1 cellular context compared by ENCODE assay signal in genomic region chr2:64582774-64583340, GRCh38.
A peak's percentile ranks its signal among the peaks of the same experiment; 100 is the strongest.
TF ChIP-seq lines count a peak whose summit lies in the region.

No MANE protein-coding gene starts in this region.

TF ChIP-seq in GM12878, 131 proteins besides CTCF, POLR2A, EP300 and RAD21 (continued from another document):
- TF ChIP-seq, protein P1, sequence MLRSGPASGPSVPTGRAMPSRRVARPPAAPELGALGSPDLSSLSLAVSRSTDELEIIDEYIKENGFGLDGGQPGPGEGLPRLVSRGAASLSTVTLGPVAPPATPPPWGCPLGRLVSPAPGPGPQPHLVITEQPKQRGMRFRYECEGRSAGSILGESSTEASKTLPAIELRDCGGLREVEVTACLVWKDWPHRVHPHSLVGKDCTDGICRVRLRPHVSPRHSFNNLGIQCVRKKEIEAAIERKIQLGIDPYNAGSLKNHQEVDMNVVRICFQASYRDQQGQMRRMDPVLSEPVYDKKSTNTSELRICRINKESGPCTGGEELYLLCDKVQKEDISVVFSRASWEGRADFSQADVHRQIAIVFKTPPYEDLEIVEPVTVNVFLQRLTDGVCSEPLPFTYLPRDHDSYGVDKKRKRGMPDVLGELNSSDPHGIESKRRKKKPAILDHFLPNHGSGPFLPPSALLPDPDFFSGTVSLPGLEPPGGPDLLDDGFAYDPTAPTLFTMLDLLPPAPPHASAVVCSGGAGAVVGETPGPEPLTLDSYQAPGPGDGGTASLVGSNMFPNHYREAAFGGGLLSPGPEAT (IDR thresholded peaks at IDR 0.05; ENCODE audit: low read depth), result peak; percentile 33; the same call in 1 of the 2 replicates
- TF ChIP-seq GABPA (IDR thresholded peaks at IDR 0.05; ENCODE audit: low read depth) (0 out of 2 replicates have a peak, but pooled peaks have one; percentile 36), BMI1 (IDR thresholded peaks at IDR 0.05; ENCODE audit: borderline replicate concordance) (0 out of 2 replicates have a peak, but pooled peaks have one; percentile 55), SUPT20H (IDR thresholded peaks at IDR 0.05; ENCODE audit: borderline replicate concordance, control insufficient read depth, low read depth, low read length) (no peak), MEF2A (IDR thresholded peaks at IDR 0.05; ENCODE audit: insufficient read depth, low read depth, low read length) (peak; percentile 91), EZH2 (IDR thresholded peaks at IDR 0.05; ENCODE audit: borderline replicate concordance, control insufficient read depth, low read depth, low read length) (no peak), ATF7 (IDR thresholded peaks at IDR 0.05; ENCODE audit: low read depth) (peak; percentile 69), CREM (IDR thresholded peaks at IDR 0.05; ENCODE audit: low read depth) (peak; percentile 56; the same call in 1 of the 2 replicates), CREB1 (IDR thresholded peaks at IDR 0.05; ENCODE audit: low read depth) (no peak), BCL11A (IDR thresholded peaks at IDR 0.05; ENCODE audit: low read depth, low read length) (peak; percentile 87), ZNF217 (IDR thresholded peaks at IDR 0.05) (peak; percentile 50; the same call in 1 of the 2 replicates), MTA2 (IDR thresholded peaks at IDR 0.05; ENCODE audit: low read depth) (peak; percentile 98), TAF1 (IDR thresholded peaks at IDR 0.05; ENCODE audit: borderline replicate concordance, low read depth, low read length) (no peak), JUNB (IDR thresholded peaks at IDR 0.05) (peak; percentile 84), TBL1XR1 (IDR thresholded peaks at IDR 0.05; ENCODE audit: low read depth, low read length) (0 out of 2 replicates have a peak, but pooled peaks have one; percentile 23), MXI1 (IDR thresholded peaks at IDR 0.05; ENCODE audit: low read depth, low read length) (peak; percentile 68; the same call in 1 of the 2 replicates), TCF3 (IDR thresholded peaks at IDR 0.05; ENCODE audit: borderline replicate concordance, insufficient read depth, low read depth, low read length) (0 out of 2 replicates have a peak, but pooled peaks have one; percentile 47), KLF5 (IDR thresholded peaks at IDR 0.05; ENCODE audit: partially characterized antibody) (no peak), FOXM1 (IDR thresholded peaks at IDR 0.05; ENCODE audit: low read depth, low read length) (peak; percentile 78; the same call in 1 of the 2 replicates), TCF12 (IDR thresholded peaks at IDR 0.05; ENCODE audit: low read depth, low read length) (peak; percentile 88), NBN (IDR thresholded peaks at IDR 0.05) (peak; percentile 31; the same call in 1 of the 2 replicates), DPF2 (IDR thresholded peaks at IDR 0.05) (peak; percentile 80), IKZF1 (conservative IDR thresholded peaks at IDR 0.05) (peak; percentile 52; the same call in 1 of the 2 replicates), CBFB (IDR thresholded peaks at IDR 0.05; ENCODE audit: low read depth) (0 out of 2 replicates have a peak, but pooled peaks have one; percentile 27), NFIC (IDR thresholded peaks at IDR 0.05; ENCODE audit: low read depth, low read length) (peak; percentile 91), CBX5 (IDR thresholded peaks at IDR 0.05; ENCODE audit: low read depth) (peak; percentile 20; the same call in 1 of the 2 replicates)
- TF ChIP-seq, protein P2, sequence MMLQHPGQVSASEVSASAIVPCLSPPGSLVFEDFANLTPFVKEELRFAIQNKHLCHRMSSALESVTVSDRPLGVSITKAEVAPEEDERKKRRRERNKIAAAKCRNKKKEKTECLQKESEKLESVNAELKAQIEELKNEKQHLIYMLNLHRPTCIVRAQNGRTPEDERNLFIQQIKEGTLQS (IDR thresholded peaks at IDR 0.05; ENCODE audit: borderline replicate concordance, extremely low read depth, low read depth, low read length), result no peak
- TF ChIP-seq, protein P3, sequence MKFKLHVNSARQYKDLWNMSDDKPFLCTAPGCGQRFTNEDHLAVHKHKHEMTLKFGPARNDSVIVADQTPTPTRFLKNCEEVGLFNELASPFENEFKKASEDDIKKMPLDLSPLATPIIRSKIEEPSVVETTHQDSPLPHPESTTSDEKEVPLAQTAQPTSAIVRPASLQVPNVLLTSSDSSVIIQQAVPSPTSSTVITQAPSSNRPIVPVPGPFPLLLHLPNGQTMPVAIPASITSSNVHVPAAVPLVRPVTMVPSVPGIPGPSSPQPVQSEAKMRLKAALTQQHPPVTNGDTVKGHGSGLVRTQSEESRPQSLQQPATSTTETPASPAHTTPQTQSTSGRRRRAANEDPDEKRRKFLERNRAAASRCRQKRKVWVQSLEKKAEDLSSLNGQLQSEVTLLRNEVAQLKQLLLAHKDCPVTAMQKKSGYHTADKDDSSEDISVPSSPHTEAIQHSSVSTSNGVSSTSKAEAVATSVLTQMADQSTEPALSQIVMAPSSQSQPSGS (IDR thresholded peaks at IDR 0.05; ENCODE audit: low read length), result peak; percentile 80
- TF ChIP-seq, protein P4, sequence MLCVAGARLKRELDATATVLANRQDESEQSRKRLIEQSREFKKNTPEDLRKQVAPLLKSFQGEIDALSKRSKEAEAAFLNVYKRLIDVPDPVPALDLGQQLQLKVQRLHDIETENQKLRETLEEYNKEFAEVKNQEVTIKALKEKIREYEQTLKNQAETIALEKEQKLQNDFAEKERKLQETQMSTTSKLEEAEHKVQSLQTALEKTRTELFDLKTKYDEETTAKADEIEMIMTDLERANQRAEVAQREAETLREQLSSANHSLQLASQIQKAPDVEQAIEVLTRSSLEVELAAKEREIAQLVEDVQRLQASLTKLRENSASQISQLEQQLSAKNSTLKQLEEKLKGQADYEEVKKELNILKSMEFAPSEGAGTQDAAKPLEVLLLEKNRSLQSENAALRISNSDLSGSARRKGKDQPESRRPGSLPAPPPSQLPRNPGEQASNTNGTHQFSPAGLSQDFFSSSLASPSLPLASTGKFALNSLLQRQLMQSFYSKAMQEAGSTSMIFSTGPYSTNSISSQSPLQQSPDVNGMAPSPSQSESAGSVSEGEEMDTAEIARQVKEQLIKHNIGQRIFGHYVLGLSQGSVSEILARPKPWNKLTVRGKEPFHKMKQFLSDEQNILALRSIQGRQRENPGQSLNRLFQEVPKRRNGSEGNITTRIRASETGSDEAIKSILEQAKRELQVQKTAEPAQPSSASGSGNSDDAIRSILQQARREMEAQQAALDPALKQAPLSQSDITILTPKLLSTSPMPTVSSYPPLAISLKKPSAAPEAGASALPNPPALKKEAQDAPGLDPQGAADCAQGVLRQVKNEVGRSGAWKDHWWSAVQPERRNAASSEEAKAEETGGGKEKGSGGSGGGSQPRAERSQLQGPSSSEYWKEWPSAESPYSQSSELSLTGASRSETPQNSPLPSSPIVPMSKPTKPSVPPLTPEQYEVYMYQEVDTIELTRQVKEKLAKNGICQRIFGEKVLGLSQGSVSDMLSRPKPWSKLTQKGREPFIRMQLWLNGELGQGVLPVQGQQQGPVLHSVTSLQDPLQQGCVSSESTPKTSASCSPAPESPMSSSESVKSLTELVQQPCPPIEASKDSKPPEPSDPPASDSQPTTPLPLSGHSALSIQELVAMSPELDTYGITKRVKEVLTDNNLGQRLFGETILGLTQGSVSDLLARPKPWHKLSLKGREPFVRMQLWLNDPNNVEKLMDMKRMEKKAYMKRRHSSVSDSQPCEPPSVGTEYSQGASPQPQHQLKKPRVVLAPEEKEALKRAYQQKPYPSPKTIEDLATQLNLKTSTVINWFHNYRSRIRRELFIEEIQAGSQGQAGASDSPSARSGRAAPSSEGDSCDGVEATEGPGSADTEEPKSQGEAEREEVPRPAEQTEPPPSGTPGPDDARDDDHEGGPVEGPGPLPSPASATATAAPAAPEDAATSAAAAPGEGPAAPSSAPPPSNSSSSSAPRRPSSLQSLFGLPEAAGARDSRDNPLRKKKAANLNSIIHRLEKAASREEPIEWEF (IDR thresholded peaks at IDR 0.05; ENCODE audit: insufficient replicate concordance, low read depth, low read length), result peak; percentile 19
